16 cellular contexts compared by ENCODE assay signal in the genomic region with DNA sequence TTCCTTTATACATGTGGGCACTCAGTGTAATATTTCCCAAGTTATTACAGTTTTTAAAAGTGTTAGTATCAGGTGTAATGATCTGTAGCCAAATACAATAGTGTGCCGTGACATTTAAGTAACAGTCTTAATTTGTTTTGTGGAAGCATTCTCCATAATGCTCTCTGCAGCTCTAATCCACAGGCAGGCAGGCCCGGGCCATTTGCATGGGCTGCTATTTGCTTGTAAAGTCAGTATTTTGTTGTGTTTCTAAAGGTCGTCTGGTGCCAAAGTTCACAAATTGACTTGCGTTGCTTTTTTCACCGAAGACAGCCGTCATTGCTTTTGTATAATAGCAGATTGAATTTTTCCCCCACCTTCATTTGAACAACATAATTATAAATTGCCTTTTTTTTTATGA.
A peak's percentile ranks its signal among the peaks of the same experiment; 100 is the strongest.
DNase-seq lines count a peak whose midpoint lies in the region; ATAC-seq, FAIRE-seq and TF ChIP-seq lines count a peak whose summit lies in the region.
"Had no signal": no experiment of that assay in that cellular context is flagged by ENCODE, and none has a peak within 500 bp of the region (broad histone marks: within the 10 kb centered on the region; RNA-seq: fewer than 3 reads in every experiment).

No MANE protein-coding gene starts in this region.

- no peak overlapping the region for H3K23ac ChIP-seq in H1 (ENCODE audit: insufficient read length)

- H3F3A ChIP-seq in neural progenitor cell (ENCODE audit: low read depth): peaks cover 14% of the 10 kb centered on the region

- no peaks in the 10 kb centered on the region for H3K23me2 ChIP-seq in H1 (ENCODE audit: low read depth, low read length)

- H3K4me3 ChIP-seq in HepG2 (replicated peaks in 1 of 3; ENCODE audit: insufficient read depth in 1 of 3, low read depth in 2 of 3, low read length in 3 of 3) (no peak overlapping the region), right lobe of liver (no peak overlapping the region), HAP-1 (no peak overlapping the region), H1 (ENCODE audit: extremely low read depth in 1 of 4, insufficient read depth in 2 of 4, low read depth in 3 of 4, low read length in 4 of 4) (peak overlapping the region in 1 of 4 experiments; percentile 18; a peak in 1 of 8 replicates), neural progenitor cell (no peak overlapping the region)

- peaks cover 20% of the 10 kb centered on the region for H3K36me3 Mint-ChIP-seq in neural progenitor cell

- H4K20me1 ChIP-seq in HepG2 (ENCODE audit: insufficient read depth, low read length) (no peaks in the 10 kb centered on the region; the same call in 1 of the 2 replicates), H1 (replicated peaks in 1 of 2; ENCODE audit: control insufficient read depth in 1 of 2, insufficient read depth in 2 of 2, low read length in 2 of 2) (no peaks in the 10 kb centered on the region), neural progenitor cell (ENCODE audit: low read depth) (peaks cover 37% of the 10 kb centered on the region)

- TF ChIP-seq CTCF in HepG2 (CRISPR knock-in tag; IDR thresholded peaks at IDR 0.05): no peak
- no peak for TF ChIP-seq CTCF in right lobe of liver (IDR thresholded peaks at IDR 0.05)
- TF ChIP-seq CTCF in H1 (IDR thresholded peaks at IDR 0.05; ENCODE audit: control extremely low read depth in 1 of 3, insufficient read depth in 1 of 3, low read depth in 1 of 3, low read length in 3 of 3): no peak
- no peak for TF ChIP-seq CTCF in neural progenitor cell (IDR thresholded peaks at IDR 0.05)

- no peak overlapping the region for H4K8ac ChIP-seq in H1 (ENCODE audit: extremely low read depth, insufficient read depth, low read length)

- H3K9ac ChIP-seq in HepG2 (ENCODE audit: insufficient read depth, low read depth, low read length) (no peak overlapping the region), H1 (replicated peaks in 1 of 4; ENCODE audit: extremely low read depth in 1 of 4, low read depth in 3 of 4, low read length in 3 of 4) (no peak overlapping the region), neural progenitor cell (no peak overlapping the region)

- TF ChIP-seq RAD21 in HepG2 (CRISPR knock-in tag; IDR thresholded peaks at IDR 0.05) (no peak), H1 (IDR thresholded peaks at IDR 0.05 in 1 of 2, conservative IDR thresholded peaks at IDR 0.05 in 1 of 2; ENCODE audit: low read depth in 2 of 2, low read length in 2 of 2) (no peak)

- WGBS in HepG2 (ENCODE audit: low lambda C conversion rate): 89% methylated on average over 6 of the region's 6 CpGs
- WGBS in right lobe of liver (ENCODE audit: insufficient coverage, low coverage, low lambda C conversion rate, missing lambda C conversion rate): 82% methylated on average over 6 of the region's 6 CpGs
- 52% methylated on average over 6 of the region's 6 CpGs; no CpG with 5 or more reads in 1 of the 2 experiments for WGBS in H1 (ENCODE audit: extremely low coverage in 1 of 2, insufficient coverage in 1 of 2, insufficient read length in 1 of 2, insufficient replicate concordance in 2 of 2, low coverage in 1 of 2, low lambda C conversion rate in 2 of 2, missing lambda C conversion rate in 1 of 2), 2 experiments

- H3K18ac ChIP-seq in H1 (ENCODE audit: extremely low read depth, low read length): no peak overlapping the region

- ATAC-seq in HepG2: no peak
- no peak for ATAC-seq in right lobe of liver

- H3K27ac ChIP-seq in HepG2 (ENCODE audit: extremely low read length, insufficient read depth, low read length): no peak overlapping the region
- H3K27ac ChIP-seq in right lobe of liver: no peak overlapping the region
- H3K27ac ChIP-seq in H1 (ENCODE audit: low read depth, low read length): no peak overlapping the region
- H3K27ac ChIP-seq in neural progenitor cell: no peak overlapping the region

- no peak overlapping the region for H2AK5ac ChIP-seq in H1 (ENCODE audit: low read depth, low read length)

- no peak overlapping the region for H2BK20ac ChIP-seq in H1 (ENCODE audit: low read length)

- no peak overlapping the region for H3K4ac ChIP-seq in H1 (replicated peaks; ENCODE audit: insufficient read length, low read depth, low read length)

- H3K4me1 ChIP-seq in HepG2 (ENCODE audit: insufficient read depth, low read length): peaks cover 29% of the 10 kb centered on the region
- H3K4me1 ChIP-seq in right lobe of liver: peaks cover 0 to 7% (median 0%) of the 10 kb centered on the region in 4 donors
- H3K4me1 ChIP-seq in HAP-1: peaks cover 17% of the 10 kb centered on the region
- H3K4me1 ChIP-seq in H1 (replicated peaks in 1 of 4; ENCODE audit: control insufficient read depth in 3 of 4, insufficient read depth in 4 of 4, low read length in 3 of 4): peaks cover 11 to 30% (median 27%) of the 10 kb centered on the region in 4 experiments
- peaks cover 24% of the 10 kb centered on the region for H3K4me1 ChIP-seq in neural progenitor cell

- no peaks in the 10 kb centered on the region for H3K79me1 ChIP-seq in H1 (ENCODE audit: low read depth, low read length)

- FAIRE-seq in HepG2 (lab: Jason Lieb, UNC) (peak; percentile 30), H1 (lab: Jason Lieb, UNC) (peak; percentile 50), RCC 7860 (lab: Jason Lieb, UNC) (no peak)
- FAIRE-seq: HTR-8/SVneo had no signal

- no peak overlapping the region for H4K5ac ChIP-seq in H1 (ENCODE audit: insufficient read length, low read depth, low read length)

- no peak overlapping the region for H3K14ac ChIP-seq in H1 (ENCODE audit: insufficient read length)

- POLR2A ChIA-PET in HepG2 (lab: Yijun Ruan, JAX): no interaction called here
- POLR2A ChIA-PET in H1 (lab: Charles Lee; ENCODE audit: partially characterized antibody): no interaction called here

- intact Hi-C loops in HepG2 (cut with micrococcal nuclease; ENCODE audit: unreplicated experiment) (loop anchor here (10.0 kb wide), 1 partner anchor 100 kb away; no protein-coding TSS in a partner anchor), right lobe of liver (cut with DNase I) (no loop called here)

- H2BK120ac ChIP-seq in H1 (replicated peaks; ENCODE audit: low read depth, low read length): no peak overlapping the region

- no peak overlapping the region for H3K4me2 ChIP-seq in HepG2 (ENCODE audit: low read depth, low read length)
- H3K4me2 ChIP-seq in H1 (ENCODE audit: insufficient read depth in 1 of 2, low read depth in 2 of 2, low read length in 2 of 2): peak overlapping the region; percentile 50 to 56; a peak in 2 of 4 replicates
- H3K4me2 ChIP-seq in neural progenitor cell: peak overlapping the region; percentile 30

- H3K79me2 ChIP-seq in HepG2 (ENCODE audit: insufficient read depth, low read length) (no peaks in the 10 kb centered on the region), H1 (ENCODE audit: control insufficient read depth in 1 of 2, insufficient read depth in 2 of 2, low read length in 2 of 2) (no peaks in the 10 kb centered on the region), neural progenitor cell (ENCODE audit: low read depth) (no peaks in the 10 kb centered on the region)

- BruUV-seq in HepG2 (replicated peaks; lab: Mats Ljungman, UMichigan): no TSS peak

- no peak overlapping the region for H3K4me3 Mint-ChIP-seq in neural progenitor cell
- H3K4me3 Mint-ChIP-seq: CD4-positive, alpha-beta T cell had no signal

- H3K9me3 Mint-ChIP-seq in neural progenitor cell: no peaks in the 10 kb centered on the region
- H3K9me3 Mint-ChIP-seq: CD4-positive, alpha-beta T cell had no signal

- TF ChIP-seq EP300 in HepG2 (IDR thresholded peaks at IDR 0.05; ENCODE audit: low read depth in 2 of 2, low read length in 2 of 2) (no peak), HepG2 (CRISPR knock-in tag; IDR thresholded peaks at IDR 0.05; ENCODE audit: borderline replicate concordance) (no peak), H1 (IDR thresholded peaks at IDR 0.05; ENCODE audit: borderline replicate concordance in 1 of 2, low read depth in 2 of 2, low read length in 2 of 2) (no peak)

- H4K91ac ChIP-seq in H1 (replicated peaks; ENCODE audit: insufficient read length, low read length): no peak overlapping the region

- in situ Hi-C loops in HepG2 (cut with HindIII; ENCODE audit: extremely low pct_ligation_motif_present, low pct_unique_long_range_greater_than_20kb) (no loop called here), HAP-1 (cut with MboI; ENCODE audit: low sequenced_read_pairs) (no loop called here)

- H3K4me1 Mint-ChIP-seq in neural progenitor cell: peaks cover 31% of the 10 kb centered on the region

- no peak overlapping the region for H3K56ac ChIP-seq in H1 (replicated peaks; ENCODE audit: insufficient read length, low read depth, low read length)

- no peak overlapping the region for H2BK15ac ChIP-seq in H1 (ENCODE audit: low read length)

- H2BK5ac ChIP-seq in H1 (ENCODE audit: low read depth, low read length): no peak overlapping the region

- H2AFZ ChIP-seq in HepG2 (ENCODE audit: low read length) (no peak overlapping the region), H1 (ENCODE audit: low read length) (no peak overlapping the region), neural progenitor cell (replicated peaks) (no peak overlapping the region)

- H3K27me3 ChIP-seq in HepG2 (ENCODE audit: control insufficient read depth in 1 of 2, insufficient read depth in 2 of 2, low read length in 2 of 2) (no peaks in the 10 kb centered on the region), right lobe of liver (no peaks in the 10 kb centered on the region), HAP-1 (ENCODE audit: low read depth) (no peaks in the 10 kb centered on the region), H1 (replicated peaks in 1 of 4; ENCODE audit: control insufficient read depth in 3 of 4, extremely low read depth in 1 of 4, insufficient read depth in 3 of 4, low read length in 3 of 4) (0 out of 7 replicates have a peak, but pooled peaks cover 0 to 2% (median 0%) of the 10 kb centered on the region in 4 experiments), neural progenitor cell (no peaks in the 10 kb centered on the region)

- DNase-seq in HepG2 (ENCODE audit: low spot score): no peak
- DNase-seq in right lobe of liver: no peak
- DNase-seq in HAP-1 (ENCODE audit: low spot score in 2 of 2): peak; percentile 48 to 58
- DNase-seq in H1 (ENCODE audit: low read depth in 1 of 2, low spot score in 2 of 2): no peak
- peak; percentile 24 for DNase-seq in neural progenitor cell (ENCODE audit: low spot score)
- DNase-seq in mucosa of gallbladder (ENCODE audit: low spot score): no peak
- no peak for DNase-seq in RCC 7860 (ENCODE audit: low spot score)
- DNase-seq in stimulated activated CD4-positive, alpha-beta T cell treated with anti-CD3 and anti-CD28 coated beads, Interleukin-4, amount 100 ng/mL, for 4 hours: no peak
- DNase-seq: 8988T; AML-193; C1 segment of cervical spinal cord; Calu3; CD4-positive, alpha-beta T cell; DMS 273 treated with DMSO at 0.1 percent for 48 hours; HCEC 1CT had no signal

- H2BK12ac ChIP-seq in H1 (ENCODE audit: low read depth, low read length): no peak overlapping the region

- H3K36me3 ChIP-seq in HepG2 (replicated peaks in 1 of 2; ENCODE audit: control insufficient read depth in 1 of 2, insufficient read depth in 2 of 2, low read length in 2 of 2) (peaks cover 2 to 9% of the 10 kb centered on the region in 2 experiments; a peak in 1 of 5 replicates), right lobe of liver (no peaks in the 10 kb centered on the region), HAP-1 (replicated peaks) (no peaks in the 10 kb centered on the region), H1 (ENCODE audit: control insufficient read depth in 2 of 4, insufficient read depth in 4 of 4, low read length in 3 of 4) (no peaks in the 10 kb centered on the region; a peak in 1 of 8 replicates), neural progenitor cell (no peaks in the 10 kb centered on the region)

- TF ChIP-seq POLR2A in HepG2 (IDR thresholded peaks at IDR 0.05; ENCODE audit: insufficient read depth in 1 of 2, low read depth in 2 of 2, low read length in 2 of 2): no peak
- no peak for TF ChIP-seq POLR2A in right lobe of liver (IDR thresholded peaks at IDR 0.05)
- no peak for TF ChIP-seq POLR2A in H1 (IDR thresholded peaks at IDR 0.05; ENCODE audit: control extremely low read depth in 1 of 2, low read depth in 2 of 2, low read length in 2 of 2)

- CTCF ChIA-PET in HepG2 (lab: Yijun Ruan, JAX; ENCODE audit: low intra/inter-chr PET ratio, low total read pairs) (no interaction called here), H1 (lab: Charles Lee; ENCODE audit: partially characterized antibody) (interaction anchor here (1.0 to 1.7 kb wide), 3 partner anchors 18 to 162 kb away, joined by 3 to 4 read pairs (median 3); no protein-coding TSS in a partner anchor)

- H3K9me3 ChIP-seq in HepG2 (ENCODE audit: low read length): no peaks in the 10 kb centered on the region
- no peaks in the 10 kb centered on the region for H3K9me3 ChIP-seq in right lobe of liver
- no peaks in the 10 kb centered on the region for H3K9me3 ChIP-seq in HAP-1
- no peaks in the 10 kb centered on the region for H3K9me3 ChIP-seq in H1 (ENCODE audit: insufficient read depth in 2 of 2, low read depth in 1 of 2, low read length in 1 of 2)
- H3K9me3 ChIP-seq in neural progenitor cell (ENCODE audit: low read depth): no peaks in the 10 kb centered on the region

- H3K27ac Mint-ChIP-seq in neural progenitor cell: no peak overlapping the region
- H3K27ac Mint-ChIP-seq: CD4-positive, alpha-beta T cell had no signal

- H3K27me3 Mint-ChIP-seq in neural progenitor cell (ENCODE audit: insufficient read depth, low read depth): peaks cover 3% of the 10 kb centered on the region

Comparison
In these comparisons a context has a peak if more than half of its experiments do, and no peak if none do; other contexts are left out.
1. DNase-seq: peak in HAP-1 (2 of 2) and neural progenitor cell (single experiment); none in HepG2 (single experiment), right lobe of liver (0 of 3), H1 (0 of 2), mucosa of gallbladder (single experiment), RCC 7860 (single experiment) and stimulated activated CD4-positive, alpha-beta T cell treated with anti-CD3 and anti-CD28 coated beads, Interleukin-4, amount 100 ng/mL, for 4 hours (0 of 2).